In the genomic region with DNA sequence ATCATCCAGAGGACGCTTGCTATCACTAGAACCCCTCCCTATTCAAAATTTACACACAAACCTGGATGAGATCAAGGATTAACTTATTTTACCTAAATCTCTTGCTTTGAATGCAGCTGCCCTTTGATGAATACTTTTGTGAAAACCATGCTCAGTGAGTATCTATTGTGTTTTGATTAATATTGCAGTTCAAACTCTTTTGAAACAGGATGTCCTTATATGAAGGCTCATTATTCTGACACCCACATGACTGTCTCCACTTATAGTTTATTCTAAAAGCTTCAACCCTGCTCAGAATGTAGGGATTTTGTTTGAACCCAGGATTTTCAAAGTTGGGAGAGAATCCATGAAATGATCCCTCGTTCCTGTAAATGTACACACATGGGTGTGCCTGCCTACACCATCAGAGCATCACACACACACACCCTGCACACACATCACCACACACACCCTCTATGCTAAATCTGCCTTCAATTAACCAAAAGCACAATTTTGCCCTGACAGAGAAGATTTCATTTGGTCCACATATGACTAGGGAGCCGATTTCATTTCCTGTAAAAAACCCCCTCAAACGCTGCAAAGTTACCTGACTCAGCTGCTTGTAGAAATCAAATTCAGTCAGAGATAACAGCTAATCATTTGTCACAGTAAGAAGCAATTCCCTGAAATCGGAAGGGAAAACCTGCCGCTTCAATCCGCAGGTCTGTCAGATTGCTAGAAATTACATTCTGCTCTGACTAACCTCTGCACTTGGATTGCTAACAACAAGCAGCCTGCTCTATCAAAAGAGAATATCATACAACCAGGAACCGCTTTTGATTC, we compare ENCODE assay signal across 9 cellular contexts.
DNase-seq lines count a peak whose midpoint lies in the region; ATAC-seq, FAIRE-seq and TF ChIP-seq lines count a peak whose summit lies in the region.
"Had no signal": no experiment of that assay in that cellular context is flagged by ENCODE, and none has a peak within 500 bp of the region (broad histone marks: within the 10 kb centered on the region; RNA-seq: fewer than 3 reads in every experiment).

No MANE protein-coding gene starts in this region.

- no peak overlapping the region for H4K5ac ChIP-seq in mesendoderm (ENCODE audit: low read length)

- peak overlapping the region; percentile 24 for H3K4ac ChIP-seq in mesendoderm (ENCODE audit: low read depth, low read length)

- CTCF ChIA-PET in activated CD8-positive, alpha-beta T cell treated with anti-CD3 and anti-CD28 coated beads, Interleukin-2, amount 10 ng/mL, durations not matched to agents 7 days and 5 days (lab: Charles Lee), result interaction anchor here (1.4 kb wide), 1 partner anchor 11 kb away, joined by 3 read pairs; no protein-coding TSS in a partner anchor

- no peak overlapping the region for H2BK120ac ChIP-seq in mesendoderm (ENCODE audit: low read depth, low read length)

- peak overlapping the region; percentile 89 for H2AK5ac ChIP-seq in mesendoderm (ENCODE audit: low read length)

- DNase-seq in CD14-positive monocyte (ENCODE audit: low spot score) (no peak), mesendoderm (peak; percentile 74), HTR-8/SVneo (ENCODE audit: insufficient read length, low spot score) (no peak), RCC 7860 (ENCODE audit: low spot score) (no peak)
- no peak for DNase-seq in activated CD8-positive, alpha-beta T cell treated with anti-CD3 and anti-CD28 coated beads, Interleukin-2, amount 10 ng/mL, durations not matched to agents 7 days and 5 days
- DNase-seq: GDM1 had no signal

- H2BK15ac ChIP-seq in mesendoderm (replicated peaks; ENCODE audit: low read depth), result no peak overlapping the region

- no peak overlapping the region for H3K4me3 ChIP-seq in mesendoderm (ENCODE audit: low read length)

- POLR2A ChIA-PET in activated CD8-positive, alpha-beta T cell treated with anti-CD3 and anti-CD28 coated beads, Interleukin-2, amount 10 ng/mL, durations not matched to agents 7 days and 5 days (lab: Charles Lee), result no interaction called here

- no peak for TF ChIP-seq CTCF in CD14-positive monocyte (IDR thresholded peaks at IDR 0.05)

- FAIRE-seq in HTR-8/SVneo (lab: Jason Lieb, UNC) (no peak), RCC 7860 (lab: Jason Lieb, UNC) (no peak)

- H4K8ac ChIP-seq in mesendoderm (ENCODE audit: low read depth, low read length), result no peak overlapping the region

- no peak overlapping the region for H3K4me2 ChIP-seq in mesendoderm (ENCODE audit: low read length)

- no peaks in the 10 kb centered on the region for H3K79me2 ChIP-seq in mesendoderm (ENCODE audit: control insufficient read depth, insufficient read depth, low read length)

- H3K9me3 Mint-ChIP-seq in CD14-positive monocyte, result peaks cover 0 to 2% (median 0%) of the 10 kb centered on the region in 7 donors
- H3K9me3 Mint-ChIP-seq in activated CD8-positive, alpha-beta T cell treated with anti-CD3 and anti-CD28 coated beads, Interleukin-2, amount 10 ng/mL, durations not matched to agents 7 days and 5 days (ENCODE audit: insufficient read depth), result no peaks in the 10 kb centered on the region

- H3K27me3 Mint-ChIP-seq in CD14-positive monocyte (ENCODE audit: low read depth in 3 of 3), result no peaks in the 10 kb centered on the region
- H3K27me3 Mint-ChIP-seq in activated CD8-positive, alpha-beta T cell treated with anti-CD3 and anti-CD28 coated beads, Interleukin-2, amount 10 ng/mL, durations not matched to agents 7 days and 5 days (ENCODE audit: low read depth), result no peaks in the 10 kb centered on the region

- H3K79me1 ChIP-seq in mesendoderm (ENCODE audit: low read length), result no peaks in the 10 kb centered on the region

- WGBS in mesendoderm (ENCODE audit: extremely low coverage, insufficient coverage, low lambda C conversion rate), result no CpG with 5 or more reads among the region's 8 CpGs

- intact Hi-C loops in CD14-positive monocyte (cut with micrococcal nuclease), result no loop called here

- H3K4me1 Mint-ChIP-seq in CD14-positive monocyte, result peaks cover 86% of the 10 kb centered on the region
- peaks cover 39% of the 10 kb centered on the region for H3K4me1 Mint-ChIP-seq in activated CD8-positive, alpha-beta T cell treated with anti-CD3 and anti-CD28 coated beads, Interleukin-2, amount 10 ng/mL, durations not matched to agents 7 days and 5 days (ENCODE audit: low read depth)

- ATAC-seq in GM21528 (IDR thresholded peaks at IDR 0.05; ENCODE audit: low FRiP score, unreplicated experiment) (peak; percentile 60), GM21360 (IDR thresholded peaks at IDR 0.05; ENCODE audit: unreplicated experiment) (no peak), GM21737 (IDR thresholded peaks at IDR 0.05; ENCODE audit: unreplicated experiment) (no peak)
- peak; percentile 41 for ATAC-seq in activated CD8-positive, alpha-beta T cell treated with anti-CD3 and anti-CD28 coated beads, Interleukin-2, amount 10 ng/mL, durations not matched to agents 7 days and 5 days

- peaks cover 20% of the 10 kb centered on the region for H3K4me1 ChIP-seq in mesendoderm (ENCODE audit: control insufficient read depth, low read depth, low read length)

- H3K18ac ChIP-seq in mesendoderm (ENCODE audit: low read length), result peak overlapping the region; percentile 64

- H3K27me3 ChIP-seq in mesendoderm (ENCODE audit: insufficient read depth, low read length, poor library complexity), result no peaks in the 10 kb centered on the region

- H3K27ac ChIP-seq in mesendoderm (ENCODE audit: low read depth, low read length), result peak overlapping the region; percentile 60

- H2BK5ac ChIP-seq in mesendoderm (ENCODE audit: low read length), result peak overlapping the region; percentile 94

- no peak overlapping the region for H3K23ac ChIP-seq in mesendoderm (ENCODE audit: low read length)

- H3K27ac Mint-ChIP-seq in CD14-positive monocyte, result peak overlapping the region; percentile 80 to 96 (median 91)
- H3K27ac Mint-ChIP-seq in activated CD8-positive, alpha-beta T cell treated with anti-CD3 and anti-CD28 coated beads, Interleukin-2, amount 10 ng/mL, durations not matched to agents 7 days and 5 days, result no peak overlapping the region

- H3K36me3 ChIP-seq in mesendoderm (ENCODE audit: control insufficient read depth, insufficient read depth, low read length), result no peaks in the 10 kb centered on the region

- H3K4me3 Mint-ChIP-seq in CD14-positive monocyte, result peak overlapping the region in 1 of 2 donors; percentile 58
- no peak overlapping the region for H3K4me3 Mint-ChIP-seq in activated CD8-positive, alpha-beta T cell treated with anti-CD3 and anti-CD28 coated beads, Interleukin-2, amount 10 ng/mL, durations not matched to agents 7 days and 5 days

- peak overlapping the region; percentile 84 for H3K56ac ChIP-seq in mesendoderm (ENCODE audit: low read length)

- peaks cover 72 to 87% of the 10 kb centered on the region in 2 donors for H3K36me3 Mint-ChIP-seq in CD14-positive monocyte
- no peaks in the 10 kb centered on the region for H3K36me3 Mint-ChIP-seq in activated CD8-positive, alpha-beta T cell treated with anti-CD3 and anti-CD28 coated beads, Interleukin-2, amount 10 ng/mL, durations not matched to agents 7 days and 5 days (ENCODE audit: low read depth)

- peak overlapping the region; percentile 63 for H3K9ac ChIP-seq in mesendoderm (ENCODE audit: low read length)

Comparison
In these comparisons a context has a peak if more than half of its experiments do, and no peak if none do; other contexts are left out.
1. ATAC-seq: peak in GM21528 (single experiment) and activated CD8-positive, alpha-beta T cell treated with anti-CD3 and anti-CD28 coated beads, Interleukin-2, amount 10 ng/mL, durations not matched to agents 7 days and 5 days (single experiment); none in GM21360 (single experiment) and GM21737 (single experiment).